Comparison of ENCODE assay signal across 2 cellular contexts in genomic region chr3:191216510-191216909, GRCh38.
TF ChIP-seq lines count a peak whose summit lies in the region.

No MANE protein-coding gene starts in this region.

TF ChIP-seq in liver, 16 proteins besides CTCF, POLR2A, EP300 and RAD21:
- peak; percentile 79 to 82 for TF ChIP-seq HNF4A (conservative IDR thresholded peaks at IDR 0.05)
- TF ChIP-seq YY1 (IDR thresholded peaks at IDR 0.05): peak; percentile 30
- no peak for TF ChIP-seq HNF4G (IDR thresholded peaks at IDR 0.05)
- TF ChIP-seq, protein P1, sequence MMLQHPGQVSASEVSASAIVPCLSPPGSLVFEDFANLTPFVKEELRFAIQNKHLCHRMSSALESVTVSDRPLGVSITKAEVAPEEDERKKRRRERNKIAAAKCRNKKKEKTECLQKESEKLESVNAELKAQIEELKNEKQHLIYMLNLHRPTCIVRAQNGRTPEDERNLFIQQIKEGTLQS (IDR thresholded peaks at IDR 0.05): no peak
- TF ChIP-seq GABPA (IDR thresholded peaks at IDR 0.05 in 1 of 2, conservative IDR thresholded peaks at IDR 0.05 in 1 of 2): no peak
- TF ChIP-seq REST (IDR thresholded peaks at IDR 0.05): no peak
- TF ChIP-seq JUND (IDR thresholded peaks at IDR 0.05): peak in 1 of 2 donors; percentile 33
- no peak for TF ChIP-seq FOXA2 (IDR thresholded peaks at IDR 0.05)
- peak; percentile 56 to 76 for TF ChIP-seq RXRA (IDR thresholded peaks at IDR 0.05)
- TF ChIP-seq, protein P2, sequence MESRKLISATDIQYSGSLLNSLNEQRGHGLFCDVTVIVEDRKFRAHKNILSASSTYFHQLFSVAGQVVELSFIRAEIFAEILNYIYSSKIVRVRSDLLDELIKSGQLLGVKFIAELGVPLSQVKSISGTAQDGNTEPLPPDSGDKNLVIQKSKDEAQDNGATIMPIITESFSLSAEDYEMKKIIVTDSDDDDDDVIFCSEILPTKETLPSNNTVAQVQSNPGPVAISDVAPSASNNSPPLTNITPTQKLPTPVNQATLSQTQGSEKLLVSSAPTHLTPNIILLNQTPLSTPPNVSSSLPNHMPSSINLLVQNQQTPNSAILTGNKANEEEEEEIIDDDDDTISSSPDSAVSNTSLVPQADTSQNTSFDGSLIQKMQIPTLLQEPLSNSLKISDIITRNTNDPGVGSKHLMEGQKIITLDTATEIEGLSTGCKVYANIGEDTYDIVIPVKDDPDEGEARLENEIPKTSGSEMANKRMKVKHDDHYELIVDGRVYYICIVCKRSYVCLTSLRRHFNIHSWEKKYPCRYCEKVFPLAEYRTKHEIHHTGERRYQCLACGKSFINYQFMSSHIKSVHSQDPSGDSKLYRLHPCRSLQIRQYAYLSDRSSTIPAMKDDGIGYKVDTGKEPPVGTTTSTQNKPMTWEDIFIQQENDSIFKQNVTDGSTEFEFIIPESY (IDR thresholded peaks at IDR 0.05): no peak
- no peak for TF ChIP-seq EGR1 (IDR thresholded peaks at IDR 0.05; ENCODE audit: low read depth in 2 of 2)
- TF ChIP-seq SP1 (IDR thresholded peaks at IDR 0.05): peak; percentile 35

TF ChIP-seq in HepG2, 621 proteins besides CTCF, POLR2A, EP300 and RAD21:
- TF ChIP-seq ZNF138 (CRISPR knock-in tag; IDR thresholded peaks at IDR 0.05; ENCODE audit: low read depth) (no peak), FLYWCH1 (CRISPR knock-in tag; IDR thresholded peaks at IDR 0.05) (no peak), FOXA3 (CRISPR knock-in tag; IDR thresholded peaks at IDR 0.05) (no peak), ARNT (IDR thresholded peaks at IDR 0.05) (no peak), NFIB (CRISPR knock-in tag; IDR thresholded peaks at IDR 0.05; ENCODE audit: borderline replicate concordance) (no peak), SOX6 (IDR thresholded peaks at IDR 0.05) (no peak), SOX6 (CRISPR knock-in tag; IDR thresholded peaks at IDR 0.05) (no peak), MBD4 (IDR thresholded peaks at IDR 0.05; ENCODE audit: borderline replicate concordance, low read length) (no peak), ONECUT2 (CRISPR knock-in tag; IDR thresholded peaks at IDR 0.05) (no peak), MAFG (CRISPR knock-in tag; IDR thresholded peaks at IDR 0.05) (no peak)
TF ChIP-seq in HepG2: peak in this region for 0.
